8 cellular contexts compared by ENCODE assay signal in the genomic region with DNA sequence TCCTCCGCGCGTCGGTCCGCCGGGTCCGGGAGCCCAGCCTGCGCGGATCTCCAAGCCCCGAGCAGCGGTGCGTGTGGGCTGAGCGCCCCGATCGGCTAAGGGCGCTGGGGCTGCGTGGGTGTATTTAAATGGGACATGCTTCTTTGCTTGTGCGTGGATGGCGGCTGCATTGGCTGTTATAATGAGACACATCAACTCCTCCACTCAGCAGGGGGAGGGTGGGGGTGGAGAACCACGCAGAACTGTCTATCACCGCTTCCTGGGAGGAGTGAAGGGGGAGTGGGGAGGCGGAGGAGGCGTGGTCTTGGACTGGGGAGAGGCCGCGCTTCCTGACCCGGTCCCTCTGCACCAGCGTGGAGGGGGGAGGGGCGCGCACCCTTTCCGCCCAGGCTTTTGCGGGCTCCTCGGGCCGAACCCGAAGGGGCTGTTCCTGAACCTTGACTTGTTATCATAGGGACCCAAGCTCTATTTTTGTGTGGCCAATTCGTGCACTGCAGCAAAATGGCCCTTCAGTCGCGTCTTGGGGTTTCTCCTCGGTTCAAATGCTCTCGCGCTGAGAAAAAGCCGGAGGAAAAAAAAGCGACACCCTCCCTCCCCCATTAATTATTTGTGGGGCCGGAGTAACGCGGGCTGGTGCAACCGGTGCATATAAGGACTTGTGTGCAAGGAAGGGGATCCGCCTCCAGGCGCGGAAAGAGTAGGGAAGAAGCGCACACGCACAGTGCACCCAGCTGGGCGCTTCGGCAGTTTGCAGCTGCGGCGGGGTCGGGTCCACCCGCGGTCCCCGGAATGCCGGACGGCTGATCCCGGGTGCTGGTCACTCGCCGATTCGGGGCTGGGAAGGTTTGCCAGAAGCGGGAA. TPM values are rescaled to one million over a fixed set of nuclear protein-coding genes. Genes with fewer than 3 reads are reported as not detected.
DNase-seq lines count a peak whose midpoint lies in the region; ATAC-seq and TF ChIP-seq lines count a peak whose summit lies in the region.

A gene (minus strand): TSS at position 180 of the 861 bp plus-strand sequence. CDS start 342 bp downstream, outside the sequence.

- peak within 1 kb of the TSS; percentile 75 for H3K4me3 ChIP-seq in AG09309 (ENCODE audit: control insufficient read depth, low read depth, low read length)

- peak; percentile 18 for TF ChIP-seq CTCF in AG09309 (IDR thresholded peaks at IDR 0.05; ENCODE audit: control insufficient read depth, insufficient read depth, low read depth, low read length, missing control alignments)

- DNase-seq in AG09309 (ENCODE audit: low read depth) (peak; percentile 39), NCI-H2227 treated with DMSO at 0.1 percent for 48 hours (lab: John Stamatoyannopoulos, UW) (peak; percentile 81), cerebellum (ENCODE audit: low spot score) (peak; percentile 91), kidney tubule cell (ENCODE audit: low spot score) (peak; percentile 91)
- peak; percentile 90 for DNase-seq in activated CD4-positive, alpha-beta T cell treated with anti-CD3 and anti-CD28 coated beads for 1 hour
- peak; percentile 81 to 88 for DNase-seq in stimulated activated CD4-positive, alpha-beta T cell treated with anti-CD3 and anti-CD28 coated beads, Interleukin-1b, Interleukin-23, amount 100 ng/mL, for 1 hour (ENCODE audit: low read depth in 2 of 2)

- peak; percentile 61 for ATAC-seq in GM18873 (IDR thresholded peaks at IDR 0.05; ENCODE audit: low FRiP score, unreplicated experiment)
- peak; percentile 78 for ATAC-seq in HG03135 (IDR thresholded peaks at IDR 0.05; ENCODE audit: unreplicated experiment)

RNA-seq across cellular contexts. Expression of the gene that starts here (rescaled TPM):
- total RNA-seq in cerebellum, result 74.9 TPM

Comparison
In these comparisons a context has a peak if more than half of its experiments do, and no peak if none do; other contexts are left out.
1. Peak in every context shown above with its lines: DNase-seq, ATAC-seq and H3K4me3 ChIP-seq.
2. DNase-seq: peak in every context shown above with its lines; median percentile 91 in cerebellum; 91 in kidney tubule cell; 90 in activated CD4-positive, alpha-beta T cell treated with anti-CD3 and anti-CD28 coated beads for 1 hour; 84 in stimulated activated CD4-positive, alpha-beta T cell treated with anti-CD3 and anti-CD28 coated beads, Interleukin-1b, Interleukin-23, amount 100 ng/mL, for 1 hour; 81 in NCI-H2227 treated with DMSO at 0.1 percent for 48 hours; 39 in AG09309.